In the genomic region with DNA sequence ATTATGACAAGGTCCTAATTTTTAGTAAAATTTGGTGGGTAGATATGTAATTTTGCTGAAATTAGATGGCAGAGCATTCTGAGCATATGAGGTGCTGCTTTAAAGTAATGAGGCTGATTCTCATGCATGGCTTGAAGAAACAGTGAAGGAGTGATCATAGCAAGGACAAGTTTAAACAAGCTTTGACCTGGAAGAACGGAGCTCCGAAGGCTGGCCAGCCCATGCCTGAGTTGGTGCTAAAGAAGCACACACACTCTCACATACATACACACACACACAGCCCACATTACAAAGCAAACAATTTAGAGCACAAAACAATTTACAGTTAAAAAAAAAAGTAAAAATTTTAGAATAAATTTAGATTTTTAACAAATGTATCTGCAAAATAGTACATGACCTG, we compare ENCODE assay signal across 24 cellular contexts.
"Had no signal": no experiment of that assay in that cellular context is flagged by ENCODE, and none has a peak within 500 bp of the region (broad histone marks: within the 10 kb centered on the region; RNA-seq: fewer than 3 reads in every experiment).

No MANE protein-coding gene starts in this region.

- H3K4me3 Mint-ChIP-seq: activated naive CD4-positive, alpha-beta T cell treated with anti-CD3 and anti-CD28 coated beads, Interleukin-2, amount 10 ng/mL, durations not matched to agents 7 days and 5 days; activated naive CD8-positive, alpha-beta T cell treated with anti-CD3 and anti-CD28 coated beads, Interleukin-2, amount 10 ng/mL, durations not matched to agents 7 days and 5 days; central memory CD8-positive, alpha-beta T cell; dendritic cell treated with granulocyte-macrophage colony-stimulating factor and Interleukin-4, amounts not matched to agents 40 ng/mL and 50 ng/mL, for 4 days; memory B cell; naive thymus-derived CD8-positive, alpha-beta T cell; neural progenitor cell; T-helper 17 cell had no signal

- H3K27ac Mint-ChIP-seq: activated naive CD4-positive, alpha-beta T cell treated with anti-CD3 and anti-CD28 coated beads, Interleukin-2, amount 10 ng/mL, durations not matched to agents 7 days and 5 days; activated naive CD8-positive, alpha-beta T cell treated with anti-CD3 and anti-CD28 coated beads, Interleukin-2, amount 10 ng/mL, durations not matched to agents 7 days and 5 days; dendritic cell treated with granulocyte-macrophage colony-stimulating factor and Interleukin-4, amounts not matched to agents 40 ng/mL and 50 ng/mL, for 4 days; memory B cell; naive thymus-derived CD8-positive, alpha-beta T cell; neural progenitor cell; T-helper 17 cell had no signal

- H3K4me3 ChIP-seq: neural progenitor cell, spleen, suprapubic skin, tibial nerve had no signal

- H3K36me3 Mint-ChIP-seq: activated naive CD4-positive, alpha-beta T cell treated with anti-CD3 and anti-CD28 coated beads, Interleukin-2, amount 10 ng/mL, durations not matched to agents 7 days and 5 days; activated naive CD8-positive, alpha-beta T cell treated with anti-CD3 and anti-CD28 coated beads, Interleukin-2, amount 10 ng/mL, durations not matched to agents 7 days and 5 days; memory B cell; naive thymus-derived CD8-positive, alpha-beta T cell had no signal

- H3K27ac ChIP-seq: neural progenitor cell, spleen, suprapubic skin, tibial nerve, WERI-Rb-1 had no signal

- FAIRE-seq: endometrium had no signal

- H3K9me3 Mint-ChIP-seq: activated naive CD4-positive, alpha-beta T cell treated with anti-CD3 and anti-CD28 coated beads, Interleukin-2, amount 10 ng/mL, durations not matched to agents 7 days and 5 days; activated naive CD8-positive, alpha-beta T cell treated with anti-CD3 and anti-CD28 coated beads, Interleukin-2, amount 10 ng/mL, durations not matched to agents 7 days and 5 days; central memory CD8-positive, alpha-beta T cell; dendritic cell treated with granulocyte-macrophage colony-stimulating factor and Interleukin-4, amounts not matched to agents 40 ng/mL and 50 ng/mL, for 4 days; memory B cell; naive thymus-derived CD8-positive, alpha-beta T cell had no signal

- H3K4me1 Mint-ChIP-seq: activated naive CD4-positive, alpha-beta T cell treated with anti-CD3 and anti-CD28 coated beads, Interleukin-2, amount 10 ng/mL, durations not matched to agents 7 days and 5 days; activated naive CD8-positive, alpha-beta T cell treated with anti-CD3 and anti-CD28 coated beads, Interleukin-2, amount 10 ng/mL, durations not matched to agents 7 days and 5 days; central memory CD8-positive, alpha-beta T cell; memory B cell; naive thymus-derived CD8-positive, alpha-beta T cell; T-helper 17 cell had no signal

- H3K9me3 ChIP-seq: spleen, suprapubic skin, tibial nerve had no signal

- H3K9ac ChIP-seq: neural progenitor cell had no signal

- H3K36me3 ChIP-seq: neural progenitor cell, spleen, suprapubic skin, tibial nerve, WERI-Rb-1 had no signal

- H3K27me3 Mint-ChIP-seq: activated naive CD4-positive, alpha-beta T cell treated with anti-CD3 and anti-CD28 coated beads, Interleukin-2, amount 10 ng/mL, durations not matched to agents 7 days and 5 days; central memory CD8-positive, alpha-beta T cell; dendritic cell treated with granulocyte-macrophage colony-stimulating factor and Interleukin-4, amounts not matched to agents 40 ng/mL and 50 ng/mL, for 4 days; memory B cell had no signal

- H2AFZ ChIP-seq: neural progenitor cell had no signal

- H3K4me1 ChIP-seq: neural progenitor cell, spleen, tibial nerve had no signal

- DNase-seq: activated CD4-positive, alpha-beta T cell treated with anti-CD3 and anti-CD28 coated beads for 48 hours; activated CD4-positive, alpha-beta T cell treated with anti-CD3 and anti-CD28 coated beads, Interleukin-2, amount 50 U/mL, for 48 hours; activated CD8-positive, alpha-beta memory T cell treated with anti-CD3 and anti-CD28 coated beads, Interleukin-2, amount 50 U/mL, for 4 hours; activated gamma-delta T cell; activated naive CD4-positive, alpha-beta T cell treated with anti-CD3 and anti-CD28 coated beads, Interleukin-2, amount 10 ng/mL, durations not matched to agents 7 days and 5 days; activated naive CD8-positive, alpha-beta T cell treated with anti-CD3 and anti-CD28 coated beads, Interleukin-2, amount 10 ng/mL, durations not matched to agents 7 days and 5 days; activated T-cell treated with anti-CD3 and anti-CD28 coated beads, Interleukin-2, amount 50 U/mL, for 1 hour; erythroblast; head of caudate nucleus; hippocampal formation; naive thymus-derived CD8-positive, alpha-beta T cell; right cardiac atrium; spleen; stimulated activated naive CD4-positive, alpha-beta T cell; T-helper 17 cell; T1000; WERI-Rb-1 had no signal

- H3K4me2 ChIP-seq: neural progenitor cell had no signal

- H3K27me3 ChIP-seq: neural progenitor cell, spleen, suprapubic skin, tibial nerve had no signal
